ENCODE assay signal across 2 cellular contexts in the genomic region with DNA sequence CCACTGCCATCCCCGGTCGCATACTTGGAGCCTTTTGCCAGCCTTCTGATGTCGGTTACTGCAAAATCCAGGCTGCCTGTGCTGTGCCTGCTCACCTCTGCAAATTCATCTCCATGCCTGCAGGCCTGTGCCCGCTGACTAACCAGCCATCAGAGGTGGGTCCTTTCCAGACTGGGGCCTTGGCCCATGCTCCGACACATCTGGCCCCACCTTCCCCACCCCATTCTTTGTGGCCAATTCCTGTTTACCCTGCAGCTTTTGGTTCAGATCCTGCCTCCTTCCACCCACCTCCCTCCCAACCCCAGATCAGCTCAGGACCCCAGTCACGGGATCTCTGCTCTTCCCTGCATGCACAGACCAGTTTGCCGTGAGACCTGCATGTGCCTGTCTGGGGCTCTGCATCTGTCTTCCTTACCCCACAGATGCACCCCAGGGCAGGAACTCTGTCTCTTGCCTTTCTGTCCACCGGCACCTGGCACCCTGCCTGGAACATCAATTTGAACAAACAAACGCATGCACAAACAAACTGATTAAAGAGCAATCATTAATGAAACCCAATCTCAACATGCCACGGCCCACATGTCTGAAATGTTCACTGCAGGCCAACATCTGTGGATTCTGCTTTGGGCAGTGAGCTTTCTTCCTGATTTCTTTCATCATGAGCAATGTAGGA.
TF ChIP-seq lines count a peak whose summit lies in the region.

No MANE protein-coding gene starts in this region.

TF ChIP-seq in liver, 16 proteins besides CTCF, POLR2A, EP300 and RAD21 (continued from another document):
- TF ChIP-seq, protein P1, sequence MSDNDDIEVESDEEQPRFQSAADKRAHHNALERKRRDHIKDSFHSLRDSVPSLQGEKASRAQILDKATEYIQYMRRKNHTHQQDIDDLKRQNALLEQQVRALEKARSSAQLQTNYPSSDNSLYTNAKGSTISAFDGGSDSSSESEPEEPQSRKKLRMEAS (IDR thresholded peaks at IDR 0.05), result peak; percentile 75
- TF ChIP-seq, protein P2, sequence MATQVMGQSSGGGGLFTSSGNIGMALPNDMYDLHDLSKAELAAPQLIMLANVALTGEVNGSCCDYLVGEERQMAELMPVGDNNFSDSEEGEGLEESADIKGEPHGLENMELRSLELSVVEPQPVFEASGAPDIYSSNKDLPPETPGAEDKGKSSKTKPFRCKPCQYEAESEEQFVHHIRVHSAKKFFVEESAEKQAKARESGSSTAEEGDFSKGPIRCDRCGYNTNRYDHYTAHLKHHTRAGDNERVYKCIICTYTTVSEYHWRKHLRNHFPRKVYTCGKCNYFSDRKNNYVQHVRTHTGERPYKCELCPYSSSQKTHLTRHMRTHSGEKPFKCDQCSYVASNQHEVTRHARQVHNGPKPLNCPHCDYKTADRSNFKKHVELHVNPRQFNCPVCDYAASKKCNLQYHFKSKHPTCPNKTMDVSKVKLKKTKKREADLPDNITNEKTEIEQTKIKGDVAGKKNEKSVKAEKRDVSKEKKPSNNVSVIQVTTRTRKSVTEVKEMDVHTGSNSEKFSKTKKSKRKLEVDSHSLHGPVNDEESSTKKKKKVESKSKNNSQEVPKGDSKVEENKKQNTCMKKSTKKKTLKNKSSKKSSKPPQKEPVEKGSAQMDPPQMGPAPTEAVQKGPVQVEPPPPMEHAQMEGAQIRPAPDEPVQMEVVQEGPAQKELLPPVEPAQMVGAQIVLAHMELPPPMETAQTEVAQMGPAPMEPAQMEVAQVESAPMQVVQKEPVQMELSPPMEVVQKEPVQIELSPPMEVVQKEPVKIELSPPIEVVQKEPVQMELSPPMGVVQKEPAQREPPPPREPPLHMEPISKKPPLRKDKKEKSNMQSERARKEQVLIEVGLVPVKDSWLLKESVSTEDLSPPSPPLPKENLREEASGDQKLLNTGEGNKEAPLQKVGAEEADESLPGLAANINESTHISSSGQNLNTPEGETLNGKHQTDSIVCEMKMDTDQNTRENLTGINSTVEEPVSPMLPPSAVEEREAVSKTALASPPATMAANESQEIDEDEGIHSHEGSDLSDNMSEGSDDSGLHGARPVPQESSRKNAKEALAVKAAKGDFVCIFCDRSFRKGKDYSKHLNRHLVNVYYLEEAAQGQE (IDR thresholded peaks at IDR 0.05), result no peak
- TF ChIP-seq SP1 (IDR thresholded peaks at IDR 0.05) (peak; percentile 57), HNF4G (IDR thresholded peaks at IDR 0.05) (no peak), TAF1 (conservative IDR thresholded peaks at IDR 0.05) (no peak), YY1 (IDR thresholded peaks at IDR 0.05) (peak; percentile 50), JUND (IDR thresholded peaks at IDR 0.05) (peak in 1 of 2 donors; percentile 59), GABPA (IDR thresholded peaks at IDR 0.05 in 1 of 2, conservative IDR thresholded peaks at IDR 0.05 in 1 of 2) (peak in 1 of 2 donors; percentile 17), RXRA (IDR thresholded peaks at IDR 0.05) (peak; percentile 57 to 95), NR2F2 (IDR thresholded peaks at IDR 0.05) (no peak), EGR1 (IDR thresholded peaks at IDR 0.05; ENCODE audit: low read depth in 2 of 2) (peak in 1 of 2 donors; percentile 36), HNF4A (conservative IDR thresholded peaks at IDR 0.05) (peak; percentile 45 to 78)
- TF ChIP-seq, protein P3, sequence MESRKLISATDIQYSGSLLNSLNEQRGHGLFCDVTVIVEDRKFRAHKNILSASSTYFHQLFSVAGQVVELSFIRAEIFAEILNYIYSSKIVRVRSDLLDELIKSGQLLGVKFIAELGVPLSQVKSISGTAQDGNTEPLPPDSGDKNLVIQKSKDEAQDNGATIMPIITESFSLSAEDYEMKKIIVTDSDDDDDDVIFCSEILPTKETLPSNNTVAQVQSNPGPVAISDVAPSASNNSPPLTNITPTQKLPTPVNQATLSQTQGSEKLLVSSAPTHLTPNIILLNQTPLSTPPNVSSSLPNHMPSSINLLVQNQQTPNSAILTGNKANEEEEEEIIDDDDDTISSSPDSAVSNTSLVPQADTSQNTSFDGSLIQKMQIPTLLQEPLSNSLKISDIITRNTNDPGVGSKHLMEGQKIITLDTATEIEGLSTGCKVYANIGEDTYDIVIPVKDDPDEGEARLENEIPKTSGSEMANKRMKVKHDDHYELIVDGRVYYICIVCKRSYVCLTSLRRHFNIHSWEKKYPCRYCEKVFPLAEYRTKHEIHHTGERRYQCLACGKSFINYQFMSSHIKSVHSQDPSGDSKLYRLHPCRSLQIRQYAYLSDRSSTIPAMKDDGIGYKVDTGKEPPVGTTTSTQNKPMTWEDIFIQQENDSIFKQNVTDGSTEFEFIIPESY (IDR thresholded peaks at IDR 0.05), result no peak

TF ChIP-seq in HepG2, 621 proteins besides CTCF, POLR2A, EP300 and RAD21 (continued from another document):
- TF ChIP-seq, protein P4, sequence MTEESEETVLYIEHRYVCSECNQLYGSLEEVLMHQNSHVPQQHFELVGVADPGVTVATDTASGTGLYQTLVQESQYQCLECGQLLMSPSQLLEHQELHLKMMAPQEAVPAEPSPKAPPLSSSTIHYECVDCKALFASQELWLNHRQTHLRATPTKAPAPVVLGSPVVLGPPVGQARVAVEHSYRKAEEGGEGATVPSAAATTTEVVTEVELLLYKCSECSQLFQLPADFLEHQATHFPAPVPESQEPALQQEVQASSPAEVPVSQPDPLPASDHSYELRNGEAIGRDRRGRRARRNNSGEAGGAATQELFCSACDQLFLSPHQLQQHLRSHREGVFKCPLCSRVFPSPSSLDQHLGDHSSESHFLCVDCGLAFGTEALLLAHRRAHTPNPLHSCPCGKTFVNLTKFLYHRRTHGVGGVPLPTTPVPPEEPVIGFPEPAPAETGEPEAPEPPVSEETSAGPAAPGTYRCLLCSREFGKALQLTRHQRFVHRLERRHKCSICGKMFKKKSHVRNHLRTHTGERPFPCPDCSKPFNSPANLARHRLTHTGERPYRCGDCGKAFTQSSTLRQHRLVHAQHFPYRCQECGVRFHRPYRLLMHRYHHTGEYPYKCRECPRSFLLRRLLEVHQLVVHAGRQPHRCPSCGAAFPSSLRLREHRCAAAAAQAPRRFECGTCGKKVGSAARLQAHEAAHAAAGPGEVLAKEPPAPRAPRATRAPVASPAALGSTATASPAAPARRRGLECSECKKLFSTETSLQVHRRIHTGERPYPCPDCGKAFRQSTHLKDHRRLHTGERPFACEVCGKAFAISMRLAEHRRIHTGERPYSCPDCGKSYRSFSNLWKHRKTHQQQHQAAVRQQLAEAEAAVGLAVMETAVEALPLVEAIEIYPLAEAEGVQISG (CRISPR knock-in tag; IDR thresholded peaks at IDR 0.05), result no peak
- TF ChIP-seq ZBTB3 (CRISPR knock-in tag; IDR thresholded peaks at IDR 0.05; ENCODE audit: borderline replicate concordance, low read depth), result no peak
- TF ChIP-seq BCL6 (CRISPR knock-in tag; IDR thresholded peaks at IDR 0.05), result no peak
- TF ChIP-seq, protein P5, sequence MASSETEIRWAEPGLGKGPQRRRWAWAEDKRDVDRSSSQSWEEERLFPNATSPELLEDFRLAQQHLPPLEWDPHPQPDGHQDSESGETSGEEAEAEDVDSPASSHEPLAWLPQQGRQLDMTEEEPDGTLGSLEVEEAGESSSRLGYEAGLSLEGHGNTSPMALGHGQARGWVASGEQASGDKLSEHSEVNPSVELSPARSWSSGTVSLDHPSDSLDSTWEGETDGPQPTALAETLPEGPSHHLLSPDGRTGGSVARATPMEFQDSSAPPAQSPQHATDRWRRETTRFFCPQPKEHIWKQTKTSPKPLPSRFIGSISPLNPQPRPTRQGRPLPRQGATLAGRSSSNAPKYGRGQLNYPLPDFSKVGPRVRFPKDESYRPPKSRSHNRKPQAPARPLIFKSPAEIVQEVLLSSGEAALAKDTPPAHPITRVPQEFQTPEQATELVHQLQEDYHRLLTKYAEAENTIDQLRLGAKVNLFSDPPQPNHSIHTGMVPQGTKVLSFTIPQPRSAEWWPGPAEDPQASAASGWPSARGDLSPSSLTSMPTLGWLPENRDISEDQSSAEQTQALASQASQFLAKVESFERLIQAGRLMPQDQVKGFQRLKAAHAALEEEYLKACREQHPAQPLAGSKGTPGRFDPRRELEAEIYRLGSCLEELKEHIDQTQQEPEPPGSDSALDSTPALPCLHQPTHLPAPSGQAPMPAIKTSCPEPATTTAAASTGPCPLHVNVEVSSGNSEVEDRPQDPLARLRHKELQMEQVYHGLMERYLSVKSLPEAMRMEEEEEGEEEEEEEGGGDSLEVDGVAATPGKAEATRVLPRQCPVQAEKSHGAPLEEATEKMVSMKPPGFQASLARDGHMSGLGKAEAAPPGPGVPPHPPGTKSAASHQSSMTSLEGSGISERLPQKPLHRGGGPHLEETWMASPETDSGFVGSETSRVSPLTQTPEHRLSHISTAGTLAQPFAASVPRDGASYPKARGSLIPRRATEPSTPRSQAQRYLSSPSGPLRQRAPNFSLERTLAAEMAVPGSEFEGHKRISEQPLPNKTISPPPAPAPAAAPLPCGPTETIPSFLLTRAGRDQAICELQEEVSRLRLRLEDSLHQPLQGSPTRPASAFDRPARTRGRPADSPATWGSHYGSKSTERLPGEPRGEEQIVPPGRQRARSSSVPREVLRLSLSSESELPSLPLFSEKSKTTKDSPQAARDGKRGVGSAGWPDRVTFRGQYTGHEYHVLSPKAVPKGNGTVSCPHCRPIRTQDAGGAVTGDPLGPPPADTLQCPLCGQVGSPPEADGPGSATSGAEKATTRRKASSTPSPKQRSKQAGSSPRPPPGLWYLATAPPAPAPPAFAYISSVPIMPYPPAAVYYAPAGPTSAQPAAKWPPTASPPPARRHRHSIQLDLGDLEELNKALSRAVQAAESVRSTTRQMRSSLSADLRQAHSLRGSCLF (CRISPR knock-in tag; IDR thresholded peaks at IDR 0.05; ENCODE audit: borderline replicate concordance), result no peak
- no peak for TF ChIP-seq RNF2 (conservative IDR thresholded peaks at IDR 0.05; ENCODE audit: low read depth)
- TF ChIP-seq NFE2 (CRISPR knock-in tag; IDR thresholded peaks at IDR 0.05), result no peak
- no peak for TF ChIP-seq ZNF543 (CRISPR knock-in tag; IDR thresholded peaks at IDR 0.05)
- no peak for TF ChIP-seq MAFF (IDR thresholded peaks at IDR 0.05; ENCODE audit: low read depth, low read length)
- TF ChIP-seq AHR (CRISPR knock-in tag; IDR thresholded peaks at IDR 0.05), result no peak
- no peak for TF ChIP-seq TRIM24 (CRISPR knock-in tag; IDR thresholded peaks at IDR 0.05)
- no peak for TF ChIP-seq PCBP1 (IDR thresholded peaks at IDR 0.05; ENCODE audit: borderline replicate concordance, low read depth, low read length)
- TF ChIP-seq FOXA1 (IDR thresholded peaks at IDR 0.05), result no peak
- TF ChIP-seq FOXA1 (CRISPR knock-in tag; IDR thresholded peaks at IDR 0.05), result no peak
